ENCODE assay signal across 2 cellular contexts in genomic region chr4:170804930-170805329, GRCh38.
TF ChIP-seq lines count a peak whose summit lies in the region.

No MANE protein-coding gene starts in this region.

TF ChIP-seq in H1, 55 proteins besides CTCF, POLR2A, EP300 and RAD21 (continued from another document):
- TF ChIP-seq ATF3 (IDR thresholded peaks at IDR 0.05; ENCODE audit: insufficient read depth, low read depth, low read length) (no peak), JUND (IDR thresholded peaks at IDR 0.05; ENCODE audit: low read length) (no peak), SAP30 (IDR thresholded peaks at IDR 0.05; ENCODE audit: insufficient read depth, insufficient replicate concordance, low read length) (no peak), SP4 (IDR thresholded peaks at IDR 0.05; ENCODE audit: low read length) (no peak), SP1 (IDR thresholded peaks at IDR 0.05; ENCODE audit: low read depth, low read length) (no peak), SP2 (IDR thresholded peaks at IDR 0.05; ENCODE audit: low read length) (no peak), CEBPB (IDR thresholded peaks at IDR 0.05; ENCODE audit: low read depth, low read length) (no peak), SUZ12 (IDR thresholded peaks at IDR 0.05; ENCODE audit: low read length) (no peak), KDM5A (IDR thresholded peaks at IDR 0.05; ENCODE audit: low read length) (no peak), ATF2 (IDR thresholded peaks at IDR 0.05; ENCODE audit: low read length) (no peak)

TF ChIP-seq in SK-N-SH, 30 proteins besides CTCF, POLR2A, EP300 and RAD21:
- TF ChIP-seq USF2 (IDR thresholded peaks at IDR 0.05; ENCODE audit: borderline replicate concordance, low read depth, low read length) = no peak
- no peak for TF ChIP-seq EZH2phosphoT487 (IDR thresholded peaks at IDR 0.05; ENCODE audit: borderline replicate concordance, low read depth)
- TF ChIP-seq MXI1 (IDR thresholded peaks at IDR 0.05; ENCODE audit: low read depth, low read length) = no peak
- no peak for TF ChIP-seq ELF1 (IDR thresholded peaks at IDR 0.05)
- no peak for TF ChIP-seq GATA2 (CRISPR knock-in tag; IDR thresholded peaks at IDR 0.05)
- TF ChIP-seq TEAD4 (IDR thresholded peaks at IDR 0.05; ENCODE audit: borderline replicate concordance, insufficient read depth) = no peak
- no peak for TF ChIP-seq RFX5 (IDR thresholded peaks at IDR 0.05; ENCODE audit: low read length)
- TF ChIP-seq FOXM1 (IDR thresholded peaks at IDR 0.05; ENCODE audit: low read depth) = no peak
- no peak for TF ChIP-seq TAF1 (IDR thresholded peaks at IDR 0.05; ENCODE audit: borderline replicate concordance, low read depth, low read length)
- no peak for TF ChIP-seq YY1 (IDR thresholded peaks at IDR 0.05; ENCODE audit: low read depth)
- no peak for TF ChIP-seq MEF2A (IDR thresholded peaks at IDR 0.05; ENCODE audit: borderline replicate concordance, low read depth)
- no peak for TF ChIP-seq FOSL2 (IDR thresholded peaks at IDR 0.05; ENCODE audit: borderline replicate concordance, low read depth)
- TF ChIP-seq IRF3 (IDR thresholded peaks at IDR 0.05; ENCODE audit: low read depth, low read length) = no peak
- no peak for TF ChIP-seq REST (IDR thresholded peaks at IDR 0.05; ENCODE audit: low read depth, low read length)
- TF ChIP-seq USF1 (IDR thresholded peaks at IDR 0.05; ENCODE audit: borderline replicate concordance, low read depth) = no peak
- no peak for TF ChIP-seq RXRA (IDR thresholded peaks at IDR 0.05; ENCODE audit: borderline replicate concordance, low read depth)
